ENCODE assay signal across 8 cellular contexts in the genomic region with DNA sequence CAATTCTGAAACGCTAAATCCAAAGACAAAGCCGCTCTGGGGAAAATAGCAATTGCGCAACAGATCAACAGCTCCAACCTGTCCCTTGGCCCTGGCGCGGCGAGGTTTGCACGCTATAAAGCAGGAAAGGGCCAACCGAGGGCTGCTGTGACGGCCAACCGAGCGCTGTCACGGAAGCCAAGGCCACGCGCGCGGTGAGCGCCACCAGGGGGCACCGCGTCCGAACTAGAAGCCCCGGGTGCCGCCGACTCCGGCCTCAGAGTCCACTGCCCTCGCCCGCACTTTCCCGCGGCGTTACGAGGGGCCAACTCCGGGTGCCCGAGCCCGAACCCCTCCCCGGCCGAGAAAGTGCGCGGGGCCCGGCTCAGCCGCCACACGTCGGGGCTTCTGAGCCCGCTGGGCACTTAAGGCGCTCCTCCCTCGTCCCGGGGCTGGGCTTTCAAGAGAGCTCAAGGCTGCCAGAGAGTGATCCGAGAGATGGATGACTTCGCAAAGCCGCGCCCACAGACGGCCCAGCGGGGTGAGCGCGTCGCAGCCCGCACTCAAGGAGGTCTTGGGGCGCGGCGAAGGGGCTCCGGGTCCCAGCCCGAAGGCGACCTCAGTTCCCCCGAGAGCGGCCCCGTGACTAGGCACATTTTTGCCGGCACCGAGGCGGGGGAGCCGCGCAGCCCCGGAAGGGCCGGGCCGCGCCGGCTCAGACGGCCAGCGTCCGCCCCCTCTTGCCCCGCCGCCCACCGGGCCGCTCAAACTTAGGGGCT. TPM values are rescaled to one million over a fixed set of nuclear protein-coding genes. Genes with fewer than 3 reads are reported as not detected.
DNase-seq lines count a peak whose midpoint lies in the region; ATAC-seq lines count a peak whose summit lies in the region.

No MANE protein-coding gene starts in this region.

- DNase-seq in D341Med (ENCODE audit: low spot score) (peak; percentile 85), HUDEP-2 (lab: John Stamatoyannopoulos, UW; ENCODE audit: unreplicated experiment in 76 of 76) (peak; percentile 10 to 91 (median 84)), NOMO-1 treated with DMSO at 0.1 percent for 48 hours (lab: John Stamatoyannopoulos, UW; ENCODE audit: unreplicated experiment) (peak; percentile 91)
- peak; percentile 80 for DNase-seq in activated CD8-positive, alpha-beta memory T cell treated with anti-CD3 and anti-CD28 coated beads, Interleukin-2, amount 50 U/mL, for 1 hour (ENCODE audit: extremely low read depth)
- DNase-seq in stimulated activated CD8-positive, alpha-beta memory T cell treated with anti-CD3 and anti-CD28 coated beads, Interleukin-15, amount 100 ng/mL, for 24 hours (ENCODE audit: low read depth): peak; percentile 78

- peak overlapping the region; percentile 86 for H3K9ac ChIP-seq in endocrine pancreas (ENCODE audit: control insufficient read depth, insufficient read depth, low read length)

- H3K4me3 ChIP-seq in endocrine pancreas (ENCODE audit: control insufficient read depth, insufficient read depth, low read length): peak overlapping the region; percentile 100
- peak overlapping the region; percentile 91 for H3K4me3 ChIP-seq in mesodermal cell (ENCODE audit: extremely low read depth, insufficient read depth, low read length, poor library complexity, severe bottlenecking)

- no peaks in the 10 kb centered on the region for H3K27me3 ChIP-seq in endocrine pancreas (ENCODE audit: control insufficient read depth, insufficient read depth, low read length)

- H3K4me1 ChIP-seq in endocrine pancreas (ENCODE audit: control insufficient read depth, insufficient read depth, low read length): peaks cover 8% of the 10 kb centered on the region
- peaks cover 18% of the 10 kb centered on the region for H3K4me1 ChIP-seq in mesodermal cell (ENCODE audit: control insufficient read depth, insufficient read depth, low read length, poor library complexity, severe bottlenecking)

- H3K36me3 ChIP-seq in endocrine pancreas (ENCODE audit: control insufficient read depth, insufficient read depth, low read length) (no peaks in the 10 kb centered on the region), mesodermal cell (ENCODE audit: control insufficient read depth, insufficient read depth, low read length) (peaks cover 24% of the 10 kb centered on the region)

- peak; percentile 56 for ATAC-seq in GM21381 (IDR thresholded peaks at IDR 0.05; ENCODE audit: unreplicated experiment)

- WGBS in mesodermal cell (ENCODE audit: insufficient coverage in 2 of 2), 2 experiments: 0% methylated on average over 68 to 71 of the region's 81 CpGs

- H3K9me3 ChIP-seq in endocrine pancreas (ENCODE audit: control insufficient read depth, low read length) (no peaks in the 10 kb centered on the region), mesodermal cell (ENCODE audit: control insufficient read depth, low read length) (no peaks in the 10 kb centered on the region)

- H3K27ac ChIP-seq in mesodermal cell (ENCODE audit: low read depth, low read length, severe bottlenecking): peak overlapping the region; percentile 98

RNA-seq across cellular contexts. Expression of gene NFE2L2, which starts 0.9 kb away (rescaled TPM):
- polyA plus RNA-seq in mesodermal cell (2013, experiment 1 of 2): 61.6 TPM
- 60.5 TPM for polyA plus RNA-seq in mesodermal cell (2013, experiment 2 of 2)

RNA-seq across cellular contexts. Expression of gene HNRNPA3, which starts 51.0 kb away (rescaled TPM):
- 280 TPM for polyA plus RNA-seq in mesodermal cell (2013, experiment 1 of 2)
- polyA plus RNA-seq in mesodermal cell (2013, experiment 2 of 2): 290 TPM

Comparison
In these comparisons a context has a peak if more than half of its experiments do, and no peak if none do; other contexts are left out.
1. Peak in every context shown above with its lines: DNase-seq, ATAC-seq, H3K4me3 ChIP-seq and H3K27ac ChIP-seq.